ENCODE assay signal across 26 cellular contexts in the genomic region with DNA sequence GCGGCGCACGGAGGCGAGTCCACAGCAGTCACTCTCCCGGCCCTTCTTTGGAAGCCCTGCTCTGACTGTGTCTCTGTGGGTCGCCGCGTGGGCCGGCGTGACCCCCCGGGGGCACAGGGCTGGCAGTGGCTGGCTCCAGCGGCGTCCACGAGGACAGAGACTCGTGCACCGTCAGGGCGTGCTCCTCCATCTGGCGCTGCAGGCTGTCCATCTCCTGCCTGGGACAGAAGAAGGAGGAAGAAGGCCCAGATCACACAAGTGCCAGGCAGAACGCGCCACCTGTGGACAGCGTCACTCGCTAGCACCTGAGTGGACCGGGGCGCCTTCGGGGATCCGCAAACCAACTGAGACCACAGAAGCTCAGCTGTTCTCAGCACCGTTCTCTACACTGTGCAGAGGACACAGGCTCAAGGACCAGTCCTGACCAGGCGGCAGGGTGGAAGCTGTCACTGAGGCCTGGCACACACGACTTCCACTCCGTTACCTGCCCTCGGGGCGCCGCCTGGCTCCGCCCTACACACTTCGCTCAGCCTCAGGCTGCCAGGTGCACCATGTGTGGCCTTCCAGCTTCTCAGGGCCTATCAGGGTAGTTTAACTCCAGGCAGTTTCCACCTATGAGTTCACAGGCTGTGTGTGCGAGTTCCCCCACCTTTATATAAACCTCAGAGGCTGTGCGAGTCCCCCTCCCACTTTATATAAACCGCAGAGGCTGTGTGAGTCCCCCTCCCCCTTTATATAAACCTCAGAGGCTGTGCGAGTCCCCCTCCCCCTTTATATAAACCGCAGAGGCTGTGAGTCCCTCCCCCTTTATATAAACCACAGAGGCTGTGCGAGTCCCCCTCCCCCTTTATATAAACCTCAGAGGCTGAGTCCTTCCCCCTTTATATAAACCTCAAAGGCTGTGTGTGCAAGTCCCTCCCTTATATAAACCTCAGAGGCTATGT. TPM values are rescaled to one million over a fixed set of nuclear protein-coding genes. Genes with fewer than 3 reads are reported as not detected.
DNase-seq lines count a peak whose midpoint lies in the region; ATAC-seq, FAIRE-seq and TF ChIP-seq lines count a peak whose summit lies in the region.
"Had no signal": no experiment of that assay in that cellular context is flagged by ENCODE, and none has a peak within 500 bp of the region (broad histone marks: within the 10 kb centered on the region; RNA-seq: fewer than 3 reads in every experiment).

No MANE protein-coding gene starts in this region.

- no peak for TF ChIP-seq EP300 in GM12878 (IDR thresholded peaks at IDR 0.05; ENCODE audit: borderline replicate concordance in 1 of 2, control insufficient read depth in 1 of 2, low read depth in 2 of 2, low read length in 2 of 2)

- peaks cover 8% of the 10 kb centered on the region for H3K79me2 ChIP-seq in GM12878 (ENCODE audit: control insufficient read depth, insufficient read depth, low read length)
- H3K79me2 ChIP-seq: parathyroid adenoma had no signal

- CTCF ChIA-PET in activated naive CD4-positive, alpha-beta T cell treated with anti-CD3 and anti-CD28 coated beads for 36 hours (lab: Charles Lee) = no interaction called here
- CTCF ChIA-PET in GM12878 (lab: Yijun Ruan, JAX) = interaction anchor here (1.0 to 1.6 kb wide), 2 partner anchors 36 to 47 kb away, joined by 3 read pairs; no protein-coding TSS in a partner anchor
- CTCF ChIA-PET in Calu3 (lab: Charles Lee) = interaction anchor here (0.7 kb wide), 1 partner anchor 50 kb away, joined by 4 read pairs; no protein-coding TSS in a partner anchor

- no peak for DNase-seq in activated naive CD4-positive, alpha-beta T cell treated with anti-CD3 and anti-CD28 coated beads for 36 hours
- no peak for DNase-seq in activated naive CD4-positive, alpha-beta T cell treated with anti-CD3 and anti-CD28 coated beads, Interleukin-2, amount 50 U/mL, for 16 hours
- DNase-seq in HL-60 (ENCODE audit: low read depth in 1 of 2, low spot score in 1 of 2) = no peak
- DNase-seq in GM12878 (ENCODE audit: low read depth, low spot score) = no peak
- DNase-seq in stimulated activated effector memory CD8-positive, alpha-beta T cell treated with anti-CD3 and anti-CD28 coated beads, Interleukin-12 subunit alpha, Interleukin-12 subunit beta, amount 100 ng/mL, for 72 hours (ENCODE audit: low spot score in 2 of 2) = no peak
- no peak for DNase-seq in Calu3
- DNase-seq: activated naive CD4-positive, alpha-beta T cell treated with Interleukin-2 at 50 U/mL for 16 hours; activated T-cell treated with anti-CD3 and anti-CD28 coated beads, Interleukin-2, amount 50 U/mL, for 48 hours; central memory CD4-positive, alpha-beta T cell; H7; islet precursor cell; midbrain; NCI-H2029 treated with DMSO at 0.1 percent for 48 hours; NCI-H226; NCI-H748 treated with DMSO at 0.1 percent for 48 hours; stimulated activated CD4-positive, alpha-beta T cell treated with anti-CD3 and anti-CD28 coated beads, Interleukin-12 subunit alpha, Interleukin-12 subunit beta, amount 100 ng/mL, for 4 hours; stimulated activated CD4-positive, alpha-beta T cell treated with anti-CD3 and anti-CD28 coated beads, Interleukin-4, amount 100 ng/mL, for 24 hours had no signal

- peaks cover 40% of the 10 kb centered on the region for H3K36me3 Mint-ChIP-seq in activated naive CD4-positive, alpha-beta T cell treated with anti-CD3 and anti-CD28 coated beads for 36 hours (ENCODE audit: low read depth)
- H3K36me3 Mint-ChIP-seq in stimulated activated effector memory CD8-positive, alpha-beta T cell treated with anti-CD3 and anti-CD28 coated beads, Interleukin-12 subunit alpha, Interleukin-12 subunit beta, amount 100 ng/mL, for 72 hours = peaks cover 98% of the 10 kb centered on the region
- peaks cover 95% of the 10 kb centered on the region for H3K36me3 Mint-ChIP-seq in Calu3 (ENCODE audit: insufficient read depth, unreplicated experiment)

- ATAC-seq in GM12878 (no peak), HG02678 (IDR thresholded peaks at IDR 0.05; ENCODE audit: unreplicated experiment) (no peak), GM19463 (IDR thresholded peaks at IDR 0.05; ENCODE audit: unreplicated experiment) (no peak)
- no peak for ATAC-seq in stimulated activated effector memory CD8-positive, alpha-beta T cell treated with anti-CD3 and anti-CD28 coated beads, Interleukin-12 subunit alpha, Interleukin-12 subunit beta, amount 100 ng/mL, for 72 hours
- ATAC-seq: left ventricle myocardium superior, SK-N-SH treated with all-trans-retinoic acid at 6 μM for 48 hours, WTC11 had no signal

- no peak overlapping the region for H3K4me3 ChIP-seq in HL-60 (replicated peaks; ENCODE audit: insufficient read depth, low read length)
- H3K4me3 ChIP-seq in GM12878 = no peak overlapping the region
- H3K4me3 ChIP-seq: right atrium auricular region had no signal

- no peak for FAIRE-seq in GM12878 (lab: Jason Lieb, UNC)
- FAIRE-seq: GM12892 had no signal

- peaks cover 14 to 17% of the 10 kb centered on the region in 2 experiments for H3K36me3 ChIP-seq in GM12878 (ENCODE audit: control insufficient read depth in 2 of 2, insufficient read depth in 2 of 2, low read length in 1 of 2)

- no peaks in the 10 kb centered on the region for H4K20me1 ChIP-seq in GM12878 (ENCODE audit: control insufficient read depth, insufficient read depth)

- no peaks in the 10 kb centered on the region for H3K27me3 Mint-ChIP-seq in activated naive CD4-positive, alpha-beta T cell treated with anti-CD3 and anti-CD28 coated beads for 36 hours (ENCODE audit: low read depth)
- no peaks in the 10 kb centered on the region for H3K27me3 Mint-ChIP-seq in Calu3 (ENCODE audit: unreplicated experiment)

- no peak for TF ChIP-seq RAD21 in GM12878 (IDR thresholded peaks at IDR 0.05; ENCODE audit: insufficient read depth, low read depth, low read length)

- POLR2A ChIA-PET in GM12878 (lab: Charles Lee) = interaction anchor here (0.6 to 0.7 kb wide), 2 partner anchors 14 to 63 kb away, joined by 3 to 7 read pairs; a partner anchor contains a TSS

- H3K9ac ChIP-seq in GM12878 (ENCODE audit: control insufficient read depth, insufficient read depth, low read length) = no peak overlapping the region
- H3K9ac ChIP-seq: parathyroid adenoma had no signal

- in situ Hi-C loops in GM12878 (cut with MboI) = no loop called here

- no peak for TF ChIP-seq POLR2A in GM12878 (IDR thresholded peaks at IDR 0.05; ENCODE audit: low read depth, low read length)

- peak overlapping the region; percentile 38 for H3K27ac ChIP-seq in HL-60 (replicated peaks)
- peak overlapping the region; percentile 95 for H3K27ac ChIP-seq in GM12878 (ENCODE audit: control insufficient read depth, insufficient read depth)
- H3K27ac ChIP-seq: parathyroid adenoma, right atrium auricular region had no signal

- H3K4me1 Mint-ChIP-seq in activated naive CD4-positive, alpha-beta T cell treated with anti-CD3 and anti-CD28 coated beads for 36 hours (ENCODE audit: low read depth) = peaks cover 52% of the 10 kb centered on the region
- H3K4me1 Mint-ChIP-seq in stimulated activated effector memory CD8-positive, alpha-beta T cell treated with anti-CD3 and anti-CD28 coated beads, Interleukin-12 subunit alpha, Interleukin-12 subunit beta, amount 100 ng/mL, for 72 hours = peaks cover 13% of the 10 kb centered on the region
- no peaks in the 10 kb centered on the region for H3K4me1 Mint-ChIP-seq in Calu3 (ENCODE audit: low read depth, unreplicated experiment)

- H3K4me2 ChIP-seq in GM12878 (ENCODE audit: control insufficient read depth, insufficient read depth) = 0 out of 2 replicates have a peak overlapping the region, but pooled peaks have one; percentile 2

- SMC1A ChIA-PET in GM12878 (lab: Charles Lee; ENCODE audit: uncharacterized antibody, unreplicated experiment) = interaction anchor here (0.9 to 1.2 kb wide), 5 partner anchors 13 to 57 kb away, joined by 3 to 5 read pairs (median 4); no protein-coding TSS in a partner anchor

- TF ChIP-seq CTCF in HL-60 (IDR thresholded peaks at IDR 0.05; ENCODE audit: insufficient read depth, low read length) = no peak
- TF ChIP-seq CTCF in GM12878 (IDR thresholded peaks at IDR 0.05 in 2 of 3, conservative IDR thresholded peaks at IDR 0.05 in 1 of 3; ENCODE audit: control insufficient read depth in 2 of 3, extremely low read depth in 1 of 3, insufficient read depth in 1 of 3, low read depth in 3 of 3, low read length in 3 of 3) = no peak
- no peak for TF ChIP-seq CTCF in Calu3 (IDR thresholded peaks at IDR 0.05; ENCODE audit: unreplicated experiment)

- H3K27ac Mint-ChIP-seq in activated naive CD4-positive, alpha-beta T cell treated with anti-CD3 and anti-CD28 coated beads for 36 hours = peak overlapping the region; percentile 70
- peak overlapping the region; percentile 65 for H3K27ac Mint-ChIP-seq in stimulated activated effector memory CD8-positive, alpha-beta T cell treated with anti-CD3 and anti-CD28 coated beads, Interleukin-12 subunit alpha, Interleukin-12 subunit beta, amount 100 ng/mL, for 72 hours
- H3K27ac Mint-ChIP-seq in Calu3 (ENCODE audit: unreplicated experiment) = no peak overlapping the region
- H3K27ac Mint-ChIP-seq: nephron, WTC11 had no signal

- no peak overlapping the region for H2AFZ ChIP-seq in GM12878 (ENCODE audit: control insufficient read depth, low read depth, low read length)
- H2AFZ ChIP-seq: parathyroid adenoma had no signal

- H3K27me3 ChIP-seq in HL-60 (ENCODE audit: insufficient read depth, poor library complexity, severe bottlenecking) = no peaks in the 10 kb centered on the region
- H3K27me3 ChIP-seq in GM12878 (replicated peaks in 1 of 2; ENCODE audit: control insufficient read depth in 2 of 2, insufficient read depth in 2 of 2, low read length in 1 of 2) = no peaks in the 10 kb centered on the region
- H3K27me3 ChIP-seq: right atrium auricular region had no signal

- 95% methylated on average over 39 of the region's 41 CpGs for WGBS in GM12878 (ENCODE audit: insufficient coverage, insufficient replicate concordance, low lambda C conversion rate, missing lambda C conversion rate)

- H3K9me3 ChIP-seq in GM12878 (replicated peaks; ENCODE audit: control insufficient read depth, insufficient read depth, low read length) = peaks cover 1% of the 10 kb centered on the region; the same call in 1 of the 3 replicates
- H3K9me3 ChIP-seq: right atrium auricular region had no signal

- peaks cover 46% of the 10 kb centered on the region for H3K4me1 ChIP-seq in GM12878 (ENCODE audit: control insufficient read depth, insufficient read depth, low read length)
- H3K4me1 ChIP-seq: parathyroid adenoma had no signal

- RAD21 ChIA-PET in GM12878 (lab: Charles Lee; ENCODE audit: unreplicated experiment) = interaction anchor here (1.1 kb wide), 2 partner anchors 12 to 46 kb away, joined by 3 to 10 read pairs; no protein-coding TSS in a partner anchor

- no peaks in the 10 kb centered on the region for H3K9me3 Mint-ChIP-seq in activated naive CD4-positive, alpha-beta T cell treated with anti-CD3 and anti-CD28 coated beads for 36 hours
- H3K9me3 Mint-ChIP-seq in stimulated activated effector memory CD8-positive, alpha-beta T cell treated with anti-CD3 and anti-CD28 coated beads, Interleukin-12 subunit alpha, Interleukin-12 subunit beta, amount 100 ng/mL, for 72 hours = no peaks in the 10 kb centered on the region
- H3K9me3 Mint-ChIP-seq in Calu3 (ENCODE audit: low read depth, unreplicated experiment) = no peaks in the 10 kb centered on the region
- H3K9me3 Mint-ChIP-seq: nephron, WTC11 had no signal

- H3K4me3 Mint-ChIP-seq in activated naive CD4-positive, alpha-beta T cell treated with anti-CD3 and anti-CD28 coated beads for 36 hours = no peak overlapping the region
- no peak overlapping the region for H3K4me3 Mint-ChIP-seq in stimulated activated effector memory CD8-positive, alpha-beta T cell treated with anti-CD3 and anti-CD28 coated beads, Interleukin-12 subunit alpha, Interleukin-12 subunit beta, amount 100 ng/mL, for 72 hours
- H3K4me3 Mint-ChIP-seq in Calu3 (ENCODE audit: low read depth, unreplicated experiment) = no peak overlapping the region
- H3K4me3 Mint-ChIP-seq: nephron, WTC11 had no signal

- BruUV-seq in GM12878 (replicated peaks; lab: Mats Ljungman, UMichigan) (no TSS peak), Calu3 (replicated peaks; lab: Mats Ljungman, UMichigan) (no TSS peak)

- intact Hi-C loops in activated naive CD4-positive, alpha-beta T cell treated with anti-CD3 and anti-CD28 coated beads for 36 hours (cut with micrococcal nuclease) = no loop called here
- intact Hi-C loops in GM12878 (cut with micrococcal nuclease; ENCODE audit: unreplicated experiment) (no loop called here), Calu3 (cut with micrococcal nuclease; ENCODE audit: unreplicated experiment) (no loop called here)

RNA-seq across cellular contexts. Expression of a gene that starts 11.7 kb away (rescaled TPM):
- 100 to 1,000 TPM; 102 to 106 TPM for total RNA-seq in activated naive CD4-positive, alpha-beta T cell treated with anti-CD3 and anti-CD28 coated beads for 36 hours
- total RNA-seq in GM12878 (2013; cell fraction: nucleolus; rRNA removed) = 213 and 227 TPM in 2 replicates
- total RNA-seq in GM12878 (2014; rRNA removed) (53.6 and 57.3 TPM in 2 replicates), GM12878 (2014; rRNA removed; fragmentation: Illumina TruSeq; extraction: Trizol) (47.5 and 52.6 TPM in 2 replicates), GM12878 (2021) (63.5 and 65.9 TPM in 2 replicates), Calu3 (2022) (175 and 190 TPM in 2 replicates)
- 31.3 TPM for polyA plus RNA-seq in GM12878 (2011; ENCODE audit: low read depth)
- polyA plus RNA-seq in GM12878 (2011; rRNA removed) (58.3 and 89.4 TPM in 2 replicates), GM12878 (2014; fragmentation: Illumina TruSeq; extraction: Trizol) (47.7 and 53.3 TPM in 2 replicates), GM12878 (2014; fragmentation: Nextera tagmentation; extraction: Ambion mirVana) (1 to 10 TPM; 4.3 to 6.7 TPM), GM12878 (2014; rRNA removed) (65.5 and 69.0 TPM in 2 replicates), GM12878 (2016; fragmentation: Nextera tagmentation; extraction: Ambion mirVana) (10 to 100 TPM; 28.2 to 41.7 TPM)
- 81.6 and 106 TPM in 2 replicates for polyA plus RNA-seq in GM12878 (2011; cell fraction: cytosol; rRNA removed)
- polyA plus RNA-seq in GM12878 (2011; cell fraction: nucleus; rRNA removed) = 296 and 304 TPM in 2 replicates
- polyA plus RNA-seq in GM12878 (2012) = 45.3 and 47.1 TPM in 2 replicates
- polyA minus RNA-seq in GM12878 (2011; rRNA and poly(A)+ RNA removed) = 158 and 234 TPM in 2 replicates
- polyA minus RNA-seq in GM12878 (2011; cell fraction: cytosol; rRNA and poly(A)+ RNA removed) = 35.5 and 49.6 TPM in 2 replicates
- 102 and 170 TPM in 2 replicates for polyA minus RNA-seq in GM12878 (2011; cell fraction: nucleus; rRNA and poly(A)+ RNA removed)

RNA-seq across cellular contexts. Expression of a gene that starts 55.3 kb away (rescaled TPM):
- 10 to 100 TPM; 25.2 to 29.1 TPM for total RNA-seq in activated naive CD4-positive, alpha-beta T cell treated with anti-CD3 and anti-CD28 coated beads for 36 hours
- 90.2 and 116 TPM in 2 replicates for total RNA-seq in GM12878 (2013; cell fraction: nucleolus; rRNA removed)
- total RNA-seq in GM12878 (2014; rRNA removed) (30.5 and 33.2 TPM in 2 replicates), GM12878 (2014; rRNA removed; fragmentation: Illumina TruSeq; extraction: Trizol) (17.4 and 18.6 TPM in 2 replicates), GM12878 (2021) (36.3 and 42.7 TPM in 2 replicates), Calu3 (2022) (116 and 117 TPM in 2 replicates)
- 8.9 TPM for polyA plus RNA-seq in GM12878 (2011; ENCODE audit: low read depth)
- polyA plus RNA-seq in GM12878 (2011; rRNA removed) (5.7 and 9.7 TPM in 2 replicates), GM12878 (2014; fragmentation: Illumina TruSeq; extraction: Trizol) (4.6 and 8.3 TPM in 2 replicates), GM12878 (2014; fragmentation: Nextera tagmentation; extraction: Ambion mirVana) (1 to 10 TPM; 2.0 to 3.7 TPM), GM12878 (2014; rRNA removed) (16.0 and 21.5 TPM in 2 replicates), GM12878 (2016; fragmentation: Nextera tagmentation; extraction: Ambion mirVana) (10 to 100 TPM; 14.4 to 16.8 TPM)
- 13.4 and 15.2 TPM in 2 replicates for polyA plus RNA-seq in GM12878 (2011; cell fraction: cytosol; rRNA removed)
- polyA plus RNA-seq in GM12878 (2011; cell fraction: nucleus; rRNA removed) = 19.3 and 29.6 TPM in 2 replicates
- 18.0 and 18.3 TPM in 2 replicates for polyA plus RNA-seq in GM12878 (2012)
- 16.6 and 31.5 TPM in 2 replicates for polyA minus RNA-seq in GM12878 (2011; rRNA and poly(A)+ RNA removed)
- 17.8 and 21.1 TPM in 2 replicates for polyA minus RNA-seq in GM12878 (2011; cell fraction: cytosol; rRNA and poly(A)+ RNA removed)
- 10.0 and 30.3 TPM in 2 replicates for polyA minus RNA-seq in GM12878 (2011; cell fraction: nucleus; rRNA and poly(A)+ RNA removed)
